In the genomic region with DNA sequence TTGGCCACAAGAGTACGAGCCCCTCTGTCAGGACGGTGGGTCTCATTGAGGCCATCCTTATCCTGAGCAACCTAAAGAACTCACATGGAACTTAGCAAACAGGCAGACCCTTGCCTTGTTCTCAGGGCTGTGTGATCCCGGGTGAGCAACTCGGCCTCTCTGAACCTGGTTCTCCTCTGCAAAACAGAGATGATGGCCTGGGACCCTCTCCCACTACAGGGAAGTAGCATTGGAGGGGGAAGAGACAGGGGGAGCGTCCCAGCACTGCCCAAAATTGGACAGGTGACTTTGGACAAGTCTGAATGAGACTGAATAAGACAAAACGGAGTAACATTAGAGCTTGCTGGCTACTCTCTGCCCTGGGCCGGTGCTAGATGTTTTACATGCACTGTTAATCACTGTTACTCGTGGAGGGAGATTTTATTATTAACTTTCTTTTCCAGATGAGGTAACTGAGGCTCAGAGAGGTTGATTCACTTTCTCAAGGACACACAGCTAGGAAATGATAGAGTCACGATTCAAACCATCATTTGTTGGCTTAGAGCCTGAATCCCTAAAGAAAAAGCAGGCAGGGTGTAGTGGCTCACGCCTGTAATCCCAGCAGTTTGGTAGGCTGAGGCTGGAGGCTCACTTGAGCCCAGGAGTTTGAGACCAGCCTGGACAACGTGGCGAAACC, we compare ENCODE assay signal across 8 cellular contexts.
DNase-seq lines count a peak whose midpoint lies in the region; ATAC-seq, FAIRE-seq and TF ChIP-seq lines count a peak whose summit lies in the region.

No MANE protein-coding gene starts in this region.

- TF ChIP-seq CTCF in HEK293 (tag by site-specific recombination; IDR thresholded peaks at IDR 0.05) (no peak), left lung (IDR thresholded peaks at IDR 0.05) (no peak), OCI-LY7 (conservative IDR thresholded peaks at IDR 0.05; ENCODE audit: low read length) (no peak)

- intact Hi-C loops in left lung (cut with DNase I): loop anchor here in 1 of 2 donors (5.0 kb wide), 1 partner anchor 307 kb away; a partner anchor contains a TSS
- intact Hi-C loops in OCI-LY7 (cut with micrococcal nuclease; ENCODE audit: unreplicated experiment): no loop called here

- H3K27ac ChIP-seq in HEK293 (ENCODE audit: extremely low read depth, low read depth, low read length) (no peak overlapping the region; the same call in 1 of the 2 replicates), left lung (peak overlapping the region; percentile 94 to 100), OCI-LY7 (ENCODE audit: low read depth, low read length, poor library complexity, severe bottlenecking) (no peak overlapping the region)

- H3K4me3 Mint-ChIP-seq in stimulated activated memory B cell treated with anti-CD40 and anti-IgM and Interleukin-4, amounts not matched to agents 10 μg/mL and 1 μg/mL and 100 μg/mL, for 72 hours: no peak overlapping the region

- no peaks in the 10 kb centered on the region for H3K36me3 Mint-ChIP-seq in stimulated activated memory B cell treated with anti-CD40 and anti-IgM and Interleukin-4, amounts not matched to agents 10 μg/mL and 1 μg/mL and 100 μg/mL, for 72 hours

- no TSS peak for BruUV-seq in OCI-LY7 (replicated peaks; lab: Mats Ljungman, UMichigan)

- ATAC-seq in left lung: no peak
- no peak for ATAC-seq in stimulated activated memory B cell treated with anti-CD40 and anti-IgM and Interleukin-4, amounts not matched to agents 10 μg/mL and 1 μg/mL and 100 μg/mL, for 72 hours

- no peaks in the 10 kb centered on the region for H3K9me3 ChIP-seq in HEK293 (ENCODE audit: control insufficient read depth, insufficient read depth, low read depth, low read length)
- no peaks in the 10 kb centered on the region for H3K9me3 ChIP-seq in adipocyte (ENCODE audit: control insufficient read depth, low read length)
- no peaks in the 10 kb centered on the region for H3K9me3 ChIP-seq in left lung
- H3K9me3 ChIP-seq in OCI-LY7 (ENCODE audit: low read length): no peaks in the 10 kb centered on the region

- no peak for DNase-seq in adipocyte (ENCODE audit: low read depth)
- DNase-seq in left lung: no peak
- no peak for DNase-seq in H54 (ENCODE audit: insufficient read length, low spot score)
- no peak for DNase-seq in OCI-LY7 (ENCODE audit: low spot score)
- no peak for DNase-seq in A172 (ENCODE audit: low spot score)
- no peak for DNase-seq in NCI-H2081 (lab: John Stamatoyannopoulos, UW)

- no peaks in the 10 kb centered on the region for H3K27me3 ChIP-seq in adipocyte (replicated peaks; ENCODE audit: control insufficient read depth, insufficient read depth, low read length)
- H3K27me3 ChIP-seq in left lung: no peaks in the 10 kb centered on the region

- no peaks in the 10 kb centered on the region for H3K36me3 ChIP-seq in HEK293 (ENCODE audit: control insufficient read depth in 2 of 2, insufficient read depth in 1 of 2, low read length in 2 of 2)
- no peaks in the 10 kb centered on the region for H3K36me3 ChIP-seq in adipocyte (ENCODE audit: control insufficient read depth, insufficient read depth, low read length, severe bottlenecking)
- H3K36me3 ChIP-seq in left lung: no peaks in the 10 kb centered on the region
- H3K36me3 ChIP-seq in OCI-LY7 (ENCODE audit: insufficient read depth, low read length): no peaks in the 10 kb centered on the region

- peaks cover 30% of the 10 kb centered on the region for H3K27me3 Mint-ChIP-seq in stimulated activated memory B cell treated with anti-CD40 and anti-IgM and Interleukin-4, amounts not matched to agents 10 μg/mL and 1 μg/mL and 100 μg/mL, for 72 hours

- FAIRE-seq in H54 (lab: Jason Lieb, UNC): no peak

- no peak for TF ChIP-seq POLR2A in H54 (IDR thresholded peaks at IDR 0.05; ENCODE audit: low read depth, low read length)

- POLR2A ChIA-PET in HEK293 (lab: Yijun Ruan, JAX): interaction anchor here (1.0 to 3.6 kb wide), 6 partner anchors 9 to 346 kb away, joined by 3 to 46 read pairs (median 5); a partner anchor contains a TSS
- POLR2A ChIA-PET in OCI-LY7 (lab: Charles Lee): interaction anchor here (0.6 kb wide), 1 partner anchor 64 kb away, joined by 7 read pairs; no protein-coding TSS in a partner anchor

- peak overlapping the region; percentile 8 for H3K27ac Mint-ChIP-seq in stimulated activated memory B cell treated with anti-CD40 and anti-IgM and Interleukin-4, amounts not matched to agents 10 μg/mL and 1 μg/mL and 100 μg/mL, for 72 hours

- no peaks in the 10 kb centered on the region for H3K9me3 Mint-ChIP-seq in stimulated activated memory B cell treated with anti-CD40 and anti-IgM and Interleukin-4, amounts not matched to agents 10 μg/mL and 1 μg/mL and 100 μg/mL, for 72 hours

- H3K4me2 ChIP-seq in OCI-LY7 (ENCODE audit: low read length): no peak overlapping the region

- H3K4me1 ChIP-seq in HEK293 (ENCODE audit: control insufficient read depth, insufficient read depth, low read length) (no peaks in the 10 kb centered on the region; the same call in 1 of the 2 replicates), adipocyte (ENCODE audit: control insufficient read depth, insufficient read depth, low read length) (peaks cover 82% of the 10 kb centered on the region), left lung (peaks cover 49 to 86% of the 10 kb centered on the region in 2 donors), OCI-LY7 (ENCODE audit: insufficient read depth, low read length, poor library complexity, severe bottlenecking) (no peaks in the 10 kb centered on the region)

- peaks cover 30% of the 10 kb centered on the region for H3K4me1 Mint-ChIP-seq in stimulated activated memory B cell treated with anti-CD40 and anti-IgM and Interleukin-4, amounts not matched to agents 10 μg/mL and 1 μg/mL and 100 μg/mL, for 72 hours

- H3K79me2 ChIP-seq in OCI-LY7 (ENCODE audit: insufficient read depth, low read depth, low read length): no peaks in the 10 kb centered on the region

- no peaks in the 10 kb centered on the region for H4K20me1 ChIP-seq in OCI-LY7 (ENCODE audit: insufficient read depth, low read length)

- H3K9me2 ChIP-seq in OCI-LY7 (ENCODE audit: insufficient read depth, low read length): no peaks in the 10 kb centered on the region

- peak overlapping the region; percentile 99 for H3K9ac ChIP-seq in adipocyte (ENCODE audit: low read length)

- H3K4me3 ChIP-seq in HEK293 (ENCODE audit: low read depth, low read length): no peak overlapping the region
- peak overlapping the region; percentile 73 for H3K4me3 ChIP-seq in adipocyte (ENCODE audit: low read length)
- no peak overlapping the region for H3K4me3 ChIP-seq in left lung
- no peak overlapping the region for H3K4me3 ChIP-seq in OCI-LY7 (ENCODE audit: low read depth, low read length, poor library complexity, severe bottlenecking)

- CTCF ChIA-PET in HEK293 (lab: Yijun Ruan, JAX): interaction anchor here (0.6 to 1.4 kb wide), 4 partner anchors 22 to 345 kb away, joined by 3 to 6 read pairs (median 4); no protein-coding TSS in a partner anchor
- CTCF ChIA-PET in OCI-LY7 (lab: Charles Lee; ENCODE audit: unreplicated experiment): no interaction called here

- H2AFZ ChIP-seq in OCI-LY7 (ENCODE audit: low read length): no peak overlapping the region

TF ChIP-seq in HEK293, 187 proteins besides CTCF, POLR2A, EP300 and RAD21:
- TF ChIP-seq, protein P1, sequence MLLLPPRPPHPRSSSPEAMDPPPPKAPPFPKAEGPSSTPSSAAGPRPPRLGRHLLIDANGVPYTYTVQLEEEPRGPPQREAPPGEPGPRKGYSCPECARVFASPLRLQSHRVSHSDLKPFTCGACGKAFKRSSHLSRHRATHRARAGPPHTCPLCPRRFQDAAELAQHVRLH (tag by site-specific recombination; IDR thresholded peaks at IDR 0.05): peak; percentile 47; the same call in 1 of the 2 replicates
- no peak for TF ChIP-seq ZNF48 (tag by site-specific recombination; IDR thresholded peaks at IDR 0.05)
- no peak for TF ChIP-seq ZNF354C (tag by site-specific recombination; IDR thresholded peaks at IDR 0.05; ENCODE audit: borderline replicate concordance, low read depth)
- TF ChIP-seq ZNF768 (tag by site-specific recombination; IDR thresholded peaks at IDR 0.05): peak; percentile 96; the same call in 1 of the 2 replicates
- no peak for TF ChIP-seq ZNF433 (tag by site-specific recombination; IDR thresholded peaks at IDR 0.05; ENCODE audit: low read depth)
- TF ChIP-seq ZNF747 (tag by site-specific recombination; IDR thresholded peaks at IDR 0.05): no peak

Comparison
In these comparisons a context has a peak if more than half of its experiments do, and no peak if none do; other contexts are left out.
1. H3K27ac ChIP-seq: peak in left lung (2 of 2); none in HEK293 (single experiment) and OCI-LY7 (single experiment).